11 cellular contexts compared by ENCODE assay signal in the genomic region with DNA sequence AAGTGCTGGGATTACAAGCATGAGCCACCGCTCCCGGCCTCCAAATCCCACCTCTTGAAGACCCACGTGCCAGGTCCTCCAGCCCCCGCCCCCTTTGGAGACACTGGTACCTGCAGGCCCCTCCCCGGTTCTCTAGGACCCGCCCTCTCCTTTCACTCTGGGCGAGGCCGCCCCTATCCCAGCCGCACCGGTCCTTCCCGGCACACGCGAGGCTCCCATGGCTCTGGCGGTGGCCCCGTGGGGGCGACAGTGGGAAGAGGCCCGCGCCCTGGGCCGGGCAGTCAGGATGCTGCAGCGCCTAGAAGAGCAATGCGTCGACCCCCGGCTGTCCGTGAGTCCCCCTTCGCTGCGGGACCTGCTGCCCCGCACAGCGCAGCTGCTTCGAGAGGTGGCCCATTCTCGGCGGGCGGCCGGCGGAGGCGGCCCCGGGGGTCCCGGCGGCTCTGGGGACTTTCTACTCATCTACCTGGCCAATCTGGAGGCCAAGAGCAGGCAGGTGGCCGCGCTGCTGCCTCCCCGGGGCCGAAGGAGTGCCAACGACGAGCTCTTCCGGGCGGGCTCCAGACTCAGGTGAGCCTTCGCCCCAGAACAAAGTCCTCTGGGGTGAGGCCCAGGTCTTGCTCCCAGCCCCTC. TPM values are rescaled to one million over a fixed set of nuclear protein-coding genes. Genes with fewer than 3 reads are reported as not detected.
DNase-seq lines count a peak whose midpoint lies in the region; ATAC-seq and TF ChIP-seq lines count a peak whose summit lies in the region.
"Had no signal": no experiment of that assay in that cellular context is flagged by ENCODE, and none has a peak within 500 bp of the region (broad histone marks: within the 10 kb centered on the region; RNA-seq: fewer than 3 reads in every experiment).

A gene with protein sequence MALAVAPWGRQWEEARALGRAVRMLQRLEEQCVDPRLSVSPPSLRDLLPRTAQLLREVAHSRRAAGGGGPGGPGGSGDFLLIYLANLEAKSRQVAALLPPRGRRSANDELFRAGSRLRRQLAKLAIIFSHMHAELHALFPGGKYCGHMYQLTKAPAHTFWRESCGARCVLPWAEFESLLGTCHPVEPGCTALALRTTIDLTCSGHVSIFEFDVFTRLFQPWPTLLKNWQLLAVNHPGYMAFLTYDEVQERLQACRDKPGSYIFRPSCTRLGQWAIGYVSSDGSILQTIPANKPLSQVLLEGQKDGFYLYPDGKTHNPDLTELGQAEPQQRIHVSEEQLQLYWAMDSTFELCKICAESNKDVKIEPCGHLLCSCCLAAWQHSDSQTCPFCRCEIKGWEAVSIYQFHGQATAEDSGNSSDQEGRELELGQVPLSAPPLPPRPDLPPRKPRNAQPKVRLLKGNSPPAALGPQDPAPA (plus strand): TSS at position 176 of the 633 bp plus-strand sequence. CDS start 42 bp downstream, at position 218.

- H3K27ac Mint-ChIP-seq in GM23338 (no peak within 1 kb of the TSS), progenitor cell of endocrine pancreas (peak within 1 kb of the TSS; percentile 77)
- H3K27ac Mint-ChIP-seq in activated CD4-positive, alpha-beta T cell treated with anti-CD3 and anti-CD28 coated beads, Interleukin-2, amount 10 ng/mL, durations not matched to agents 7 days and 5 days: no peak within 1 kb of the TSS

- 8 to 11% methylated on average over 47 of the region's 47 CpGs for WGBS in aorta, 2 donors

- no peaks in the 10 kb centered on the region; the same call in none of the 2 replicates for H4K20me1 ChIP-seq in GM23338 (replicated peaks; ENCODE audit: insufficient read depth)

- H3K4me1 ChIP-seq in GM23338 (ENCODE audit: insufficient read depth) (peaks cover 9% of the 10 kb centered on the region; the same call in 1 of the 2 replicates), aorta (ENCODE audit: control insufficient read depth in 1 of 2, insufficient read depth in 2 of 2, low read length in 2 of 2) (no peaks in the 10 kb centered on the region)

- H3K36me3 Mint-ChIP-seq in GM23338 (ENCODE audit: low read depth): no peaks in the 10 kb centered on the region
- H3K36me3 Mint-ChIP-seq in progenitor cell of endocrine pancreas (ENCODE audit: insufficient read depth): peaks cover 2% of the 10 kb centered on the region
- no peaks in the 10 kb centered on the region for H3K36me3 Mint-ChIP-seq in activated CD4-positive, alpha-beta T cell treated with anti-CD3 and anti-CD28 coated beads, Interleukin-2, amount 10 ng/mL, durations not matched to agents 7 days and 5 days (ENCODE audit: low read depth)

- H3K9me2 ChIP-seq in GM23338 (ENCODE audit: insufficient read depth): no peaks in the 10 kb centered on the region

- H3K27ac ChIP-seq in GM23338 (ENCODE audit: low read depth): peak within 1 kb of the TSS; percentile 59; the same call in 1 of the 2 replicates
- H3K27ac ChIP-seq in aorta (ENCODE audit: low read depth in 1 of 2, low read length in 2 of 2): no peak within 1 kb of the TSS
- H3K27ac ChIP-seq: uterus had no signal

- H3F3A ChIP-seq in GM23338 (replicated peaks; ENCODE audit: low read depth): 0 out of 2 replicates have a peak, but pooled peaks cover 9% of the 10 kb centered on the region

- intact Hi-C loops in aorta (cut with DNase I): no loop called here

- H3K27me3 Mint-ChIP-seq in GM23338 (ENCODE audit: insufficient read depth, low read depth, poor library complexity) (peaks cover 11% of the 10 kb centered on the region), progenitor cell of endocrine pancreas (peaks cover 7% of the 10 kb centered on the region)
- H3K27me3 Mint-ChIP-seq in activated CD4-positive, alpha-beta T cell treated with anti-CD3 and anti-CD28 coated beads, Interleukin-2, amount 10 ng/mL, durations not matched to agents 7 days and 5 days: peaks cover 6% of the 10 kb centered on the region

- peak within 1 kb of the TSS; percentile 89 for H3K4me3 ChIP-seq in GM23338
- H3K4me3 ChIP-seq in aorta (ENCODE audit: low read length in 2 of 2): no peak within 1 kb of the TSS
- H3K4me3 ChIP-seq: uterus had no signal

- CTCF ChIA-PET in activated CD4-positive, alpha-beta T cell treated with anti-CD3 and anti-CD28 coated beads, Interleukin-2, amount 10 ng/mL, durations not matched to agents 7 days and 5 days (lab: Charles Lee): interaction anchor here (1.4 kb wide), 1 partner anchor 54 kb away, joined by 3 read pairs; no protein-coding TSS in a partner anchor

- H3K9me3 Mint-ChIP-seq in GM23338 (no peaks in the 10 kb centered on the region), progenitor cell of endocrine pancreas (ENCODE audit: low read depth) (no peaks in the 10 kb centered on the region)
- H3K9me3 Mint-ChIP-seq in activated CD4-positive, alpha-beta T cell treated with anti-CD3 and anti-CD28 coated beads, Interleukin-2, amount 10 ng/mL, durations not matched to agents 7 days and 5 days: no peaks in the 10 kb centered on the region

- ATAC-seq in GM23338 (peak; percentile 98), esophagus mucosa (peak; percentile 90), HG03521 (IDR thresholded peaks at IDR 0.05; ENCODE audit: unreplicated experiment) (no peak), aorta (ENCODE audit: low FRiP score) (no peak), GM18519 (IDR thresholded peaks at IDR 0.05; ENCODE audit: low FRiP score, unreplicated experiment) (no peak)

- peak within 1 kb of the TSS; percentile 88 for H3K4me2 ChIP-seq in GM23338

- H3K79me2 ChIP-seq in GM23338 (replicated peaks; ENCODE audit: insufficient read depth): no peaks in the 10 kb centered on the region

- no peaks in the 10 kb centered on the region for H3K36me3 ChIP-seq in GM23338 (ENCODE audit: insufficient read depth)
- H3K36me3 ChIP-seq in aorta (ENCODE audit: control insufficient read depth in 1 of 2, insufficient read depth in 2 of 2, low read length in 1 of 2): no peaks in the 10 kb centered on the region
- H3K36me3 ChIP-seq: uterus had no signal

- TF ChIP-seq CTCF in GM23338 (conservative IDR thresholded peaks at IDR 0.05; ENCODE audit: low read depth in 2 of 2): peak in 1 of 2 experiments; percentile 27; a peak in 3 of 4 replicates
- peak; percentile 29 for TF ChIP-seq CTCF in progenitor cell of endocrine pancreas (IDR thresholded peaks at IDR 0.05; ENCODE audit: unreplicated experiment)

- H3K4me1 Mint-ChIP-seq in GM23338 (peaks cover 4% of the 10 kb centered on the region), progenitor cell of endocrine pancreas (ENCODE audit: low read depth) (peaks cover 4% of the 10 kb centered on the region)
- no peaks in the 10 kb centered on the region for H3K4me1 Mint-ChIP-seq in activated CD4-positive, alpha-beta T cell treated with anti-CD3 and anti-CD28 coated beads, Interleukin-2, amount 10 ng/mL, durations not matched to agents 7 days and 5 days

- peak within 1 kb of the TSS; percentile 58; the same call in 2 of the 3 replicates for H3K4me3 Mint-ChIP-seq in GM23338
- H3K4me3 Mint-ChIP-seq in progenitor cell of endocrine pancreas (ENCODE audit: low read depth): peak within 1 kb of the TSS; percentile 37
- H3K4me3 Mint-ChIP-seq in activated CD4-positive, alpha-beta T cell treated with anti-CD3 and anti-CD28 coated beads, Interleukin-2, amount 10 ng/mL, durations not matched to agents 7 days and 5 days: no peak within 1 kb of the TSS

- DNase-seq in GM23338 (ENCODE audit: low spot score) (peak; percentile 99), NCI-H526 (lab: John Stamatoyannopoulos, UW) (peak; percentile 87 to 96), progenitor cell of endocrine pancreas (ENCODE audit: low spot score, unreplicated experiment) (peak; percentile 76), aorta (no peak)
- no peak for DNase-seq in activated CD4-positive, alpha-beta T cell treated with anti-CD3 and anti-CD28 coated beads, Interleukin-2, amount 10 ng/mL, durations not matched to agents 7 days and 5 days
- DNase-seq: activated T-cell treated with anti-CD3 and anti-CD28 coated beads, Interleukin-2, amount 50 U/mL, for 1 hour; uterus had no signal

- H3K9me3 ChIP-seq in aorta (ENCODE audit: control insufficient read depth, low read length): no peaks in the 10 kb centered on the region
- H3K9me3 ChIP-seq: uterus had no signal

- POLR2A ChIA-PET in activated CD4-positive, alpha-beta T cell treated with anti-CD3 and anti-CD28 coated beads, Interleukin-2, amount 10 ng/mL, durations not matched to agents 7 days and 5 days (lab: Charles Lee): no interaction called here

- H3K27me3 ChIP-seq in GM23338 (ENCODE audit: insufficient read depth): no peaks in the 10 kb centered on the region
- H3K27me3 ChIP-seq in aorta (ENCODE audit: control insufficient read depth in 1 of 2, insufficient read depth in 2 of 2, low read length in 1 of 2): peaks cover 0 to 2% of the 10 kb centered on the region in 2 donors
- H3K27me3 ChIP-seq: uterus had no signal

- H2AFZ ChIP-seq in GM23338: peak within 1 kb of the TSS; percentile 91

TF ChIP-seq in GM23338, 12 proteins besides CTCF, POLR2A, EP300 and RAD21:
- TF ChIP-seq, protein P1, sequence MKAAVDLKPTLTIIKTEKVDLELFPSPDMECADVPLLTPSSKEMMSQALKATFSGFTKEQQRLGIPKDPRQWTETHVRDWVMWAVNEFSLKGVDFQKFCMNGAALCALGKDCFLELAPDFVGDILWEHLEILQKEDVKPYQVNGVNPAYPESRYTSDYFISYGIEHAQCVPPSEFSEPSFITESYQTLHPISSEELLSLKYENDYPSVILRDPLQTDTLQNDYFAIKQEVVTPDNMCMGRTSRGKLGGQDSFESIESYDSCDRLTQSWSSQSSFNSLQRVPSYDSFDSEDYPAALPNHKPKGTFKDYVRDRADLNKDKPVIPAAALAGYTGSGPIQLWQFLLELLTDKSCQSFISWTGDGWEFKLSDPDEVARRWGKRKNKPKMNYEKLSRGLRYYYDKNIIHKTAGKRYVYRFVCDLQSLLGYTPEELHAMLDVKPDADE (IDR thresholded peaks at IDR 0.05): 0 out of 2 replicates have a peak, but pooled peaks have one; percentile 11
- TF ChIP-seq ZNF114 (CRISPR knock-in tag; IDR thresholded peaks at IDR 0.05) (no peak), POLR2AphosphoS5 (IDR thresholded peaks at IDR 0.05; ENCODE audit: low read depth) (peak; percentile 89), CREB1 (CRISPR knock-in tag; IDR thresholded peaks at IDR 0.05; ENCODE audit: low read depth) (no peak)
TF ChIP-seq in GM23338: peak in this region for 2.

RNA-seq across cellular contexts. Expression of the gene that starts here (rescaled TPM):
- 27.1 and 29.3 TPM in 2 replicates for total RNA-seq in GM23338 (2014; rRNA removed; shearing (Covaris generic))
- polyA plus RNA-seq in GM23338 (2016; fragmentation: Nextera tagmentation; extraction: Ambion mirVana): 13.8 and 14.5 TPM in 2 replicates
- 36.2 TPM for total RNA-seq in esophagus mucosa
- 15.4 and 16.2 TPM in 2 replicates for total RNA-seq in progenitor cell of endocrine pancreas
- total RNA-seq in aorta: not detected
- polyA plus RNA-seq in aorta: 10 to 100 TPM in 1 of 2 donors, not detected in 1; 13.3 TPM
- total RNA-seq in activated CD4-positive, alpha-beta T cell treated with anti-CD3 and anti-CD28 coated beads, Interleukin-2, amount 10 ng/mL, durations not matched to agents 7 days and 5 days: not detected
- total RNA-seq: skeletal muscle tissue had no signal

Comparison
In these comparisons a context has a peak if more than half of its experiments do, and no peak if none do; other contexts are left out.
1. RNA of the gene that starts here (total RNA-seq): 36.2 TPM in esophagus mucosa (single experiment), 27.1 to 29.3 TPM in GM23338 and 15.4 to 16.2 TPM in progenitor cell of endocrine pancreas; not detected in aorta and not detected in activated CD4-positive, alpha-beta T cell treated with anti-CD3 and anti-CD28 coated beads, Interleukin-2, amount 10 ng/mL, durations not matched to agents 7 days and 5 days; every median in the first group is over 10 times any median in the second.
2. ATAC-seq: peak in GM23338 (single experiment) and esophagus mucosa (single experiment); none in HG03521 (single experiment), aorta (single experiment) and GM18519 (single experiment).
3. DNase-seq: peak in GM23338 (single experiment), NCI-H526 (2 of 2) and progenitor cell of endocrine pancreas (single experiment); none in aorta (0 of 2) and activated CD4-positive, alpha-beta T cell treated with anti-CD3 and anti-CD28 coated beads, Interleukin-2, amount 10 ng/mL, durations not matched to agents 7 days and 5 days (single experiment).